In genomic region chr9:9079473-9079872, GRCh38 we compare ENCODE assay signal across 33 cellular contexts.
"Had no signal": no experiment of that assay in that cellular context is flagged by ENCODE, and none has a peak within 500 bp of the region (broad histone marks: within the 10 kb centered on the region; RNA-seq: fewer than 3 reads in every experiment).

No MANE protein-coding gene starts in this region.

- H3K36me3 ChIP-seq: brain microvascular endothelial cell, MG63 had no signal

- H3K27ac ChIP-seq: brain microvascular endothelial cell, PC-9, RWPE1, VCaP had no signal

- H3K4me3 ChIP-seq: MG63, PC-9 had no signal

- H3K9me3 ChIP-seq: MG63 had no signal

- H3K27me3 ChIP-seq: brain microvascular endothelial cell, MG63 had no signal

- DNase-seq: activated CD4-positive, alpha-beta memory T cell treated with anti-CD3 and anti-CD28 coated beads, Interleukin-2, amount 10 ng/mL, durations not matched to agents 7 days and 5 days; activated CD4-positive, alpha-beta T cell treated with anti-CD3 and anti-CD28 coated beads for 1 hour; activated CD4-positive, alpha-beta T cell treated with anti-CD3 and anti-CD28 coated beads for 48 hours; activated CD4-positive, CD25-positive, alpha-beta regulatory T cell; activated CD8-positive, alpha-beta memory T cell treated with anti-CD3 and anti-CD28 coated beads for 24 hours; activated CD8-positive, alpha-beta memory T cell treated with anti-CD3 and anti-CD28 coated beads, Interleukin-2, amount 10 ng/mL, durations not matched to agents 7 days and 5 days; activated CD8-positive, alpha-beta memory T cell treated with anti-CD3 and anti-CD28 coated beads, Interleukin-2, amount 50 U/mL, for 48 hours; activated effector memory CD4-positive, alpha-beta T cell treated with Interleukin-2 at 50 U/mL for 16 hours; activated naive CD4-positive, alpha-beta T cell treated with anti-CD3 and anti-CD28 coated beads, Interleukin-2, amount 50 U/mL, for 16 hours; activated naive CD8-positive, alpha-beta T cell treated with anti-CD3 and anti-CD28 coated beads for 36 hours; activated T-cell treated with anti-CD3 and anti-CD28 coated beads, Interleukin-2, amount 50 U/mL, for 48 hours; amniotic stem cell; aorta; brain microvascular endothelial cell; Kasumi-1; KG1; MG63; NCI-H1048; NCI-H1105 treated with DMSO at 0.1 percent for 48 hours; NCI-H1436; NCI-H1694; NCI-H1930; NCI-H2081 treated with DMSO at 0.1 percent for 48 hours; NCI-H345; NCI-H526 treated with DMSO at 0.1 percent for 48 hours; NK-92 treated with Interleukin-12 subunit alpha and Interleukin-12 subunit beta, amount 100 ng/mL, for 24 hours; PC-9; SW 1271; T-helper 1 cell; T-helper 2 cell; T-helper 9 cell had no signal
